In the genomic region with DNA sequence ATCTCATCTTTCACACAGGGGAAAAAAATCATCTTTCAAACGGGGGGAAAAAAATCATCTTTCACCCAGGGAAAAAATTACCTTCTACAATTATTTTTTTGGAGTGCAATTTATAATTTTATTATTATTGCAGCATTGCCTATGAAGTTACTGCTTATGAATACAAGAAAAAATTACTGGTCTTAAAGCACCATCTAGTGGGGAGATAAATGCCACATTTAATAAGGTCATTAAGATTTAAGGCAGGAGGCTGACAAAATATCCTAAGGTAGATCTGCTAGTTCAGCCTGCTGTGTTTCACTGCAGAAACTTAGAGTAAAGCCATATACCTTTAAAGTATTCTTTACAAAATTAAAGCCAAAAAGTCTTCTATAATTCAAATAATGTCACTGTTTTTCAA, we compare ENCODE assay signal across 7 cellular contexts. TPM values are rescaled to one million over a fixed set of nuclear protein-coding genes. Genes with fewer than 3 reads are reported as not detected.
DNase-seq lines count a peak whose midpoint lies in the region; ATAC-seq and TF ChIP-seq lines count a peak whose summit lies in the region.

No MANE protein-coding gene starts in this region.

- no peak overlapping the region for H3K4me3 ChIP-seq in epithelial cell of esophagus (ENCODE audit: low read length)

- no peak overlapping the region for H3K4me3 Mint-ChIP-seq in activated CD8-positive, alpha-beta T cell treated with anti-CD3 and anti-CD28 coated beads, Interleukin-2, amount 10 ng/mL, durations not matched to agents 7 days and 5 days

- no peaks in the 10 kb centered on the region for H3K9me3 Mint-ChIP-seq in activated CD8-positive, alpha-beta T cell treated with anti-CD3 and anti-CD28 coated beads, Interleukin-2, amount 10 ng/mL, durations not matched to agents 7 days and 5 days (ENCODE audit: insufficient read depth)

- no peak for ATAC-seq in activated CD8-positive, alpha-beta T cell treated with anti-CD3 and anti-CD28 coated beads, Interleukin-2, amount 10 ng/mL, durations not matched to agents 7 days and 5 days
- ATAC-seq in GM18870 (IDR thresholded peaks at IDR 0.05; ENCODE audit: unreplicated experiment): no peak

- peaks cover 47% of the 10 kb centered on the region for H3K36me3 Mint-ChIP-seq in activated CD8-positive, alpha-beta T cell treated with anti-CD3 and anti-CD28 coated beads, Interleukin-2, amount 10 ng/mL, durations not matched to agents 7 days and 5 days (ENCODE audit: low read depth)

- CTCF ChIA-PET in GM10248 (lab: Yijun Ruan, JAX): interaction anchor here (0.9 to 5.4 kb wide), 9 partner anchors 9 to 54 kb away, joined by 3 to 104 read pairs (median 6); no protein-coding TSS in a partner anchor
- CTCF ChIA-PET in activated CD8-positive, alpha-beta T cell treated with anti-CD3 and anti-CD28 coated beads, Interleukin-2, amount 10 ng/mL, durations not matched to agents 7 days and 5 days (lab: Charles Lee): interaction anchor here (0.8 to 2.8 kb wide), 8 partner anchors 9 to 54 kb away, joined by 3 to 11 read pairs (median 4); no protein-coding TSS in a partner anchor

- DNase-seq in GM10248 (ENCODE audit: extremely low spot score): no peak
- DNase-seq in NCI-H345 (lab: John Stamatoyannopoulos, UW): peak; percentile 11
- peak; percentile 72 for DNase-seq in epithelial cell of esophagus (ENCODE audit: low read depth)
- peak; percentile 32 for DNase-seq in pulmonary artery endothelial cell (ENCODE audit: low read depth, low spot score)
- no peak for DNase-seq in activated CD8-positive, alpha-beta T cell treated with anti-CD3 and anti-CD28 coated beads, Interleukin-2, amount 10 ng/mL, durations not matched to agents 7 days and 5 days
- DNase-seq in effector CD4-positive, alpha-beta T cell: no peak

- TF ChIP-seq CTCF in GM10248 (IDR thresholded peaks at IDR 0.05; ENCODE audit: control extremely low read depth, extremely low read depth, low read depth, missing control alignments): peak; percentile 31
- peak; percentile 35 for TF ChIP-seq CTCF in epithelial cell of esophagus (IDR thresholded peaks at IDR 0.05; ENCODE audit: insufficient read depth, low read depth, low read length, missing control alignments)

- no peaks in the 10 kb centered on the region for H3K27me3 Mint-ChIP-seq in activated CD8-positive, alpha-beta T cell treated with anti-CD3 and anti-CD28 coated beads, Interleukin-2, amount 10 ng/mL, durations not matched to agents 7 days and 5 days (ENCODE audit: low read depth)

- POLR2A ChIA-PET in GM10248 (lab: Yijun Ruan, JAX): no interaction called here
- POLR2A ChIA-PET in activated CD8-positive, alpha-beta T cell treated with anti-CD3 and anti-CD28 coated beads, Interleukin-2, amount 10 ng/mL, durations not matched to agents 7 days and 5 days (lab: Charles Lee): no interaction called here

- no peaks in the 10 kb centered on the region for H3K4me1 Mint-ChIP-seq in activated CD8-positive, alpha-beta T cell treated with anti-CD3 and anti-CD28 coated beads, Interleukin-2, amount 10 ng/mL, durations not matched to agents 7 days and 5 days (ENCODE audit: low read depth)

- H3K27ac Mint-ChIP-seq in activated CD8-positive, alpha-beta T cell treated with anti-CD3 and anti-CD28 coated beads, Interleukin-2, amount 10 ng/mL, durations not matched to agents 7 days and 5 days: no peak overlapping the region

RNA-seq across cellular contexts. Expression of a gene that starts 13.7 kb away (rescaled TPM):
- 26.8 and 57.3 TPM in 2 replicates for total RNA-seq in pulmonary artery endothelial cell
- total RNA-seq in activated CD8-positive, alpha-beta T cell treated with anti-CD3 and anti-CD28 coated beads, Interleukin-2, amount 10 ng/mL, durations not matched to agents 7 days and 5 days: 10 to 100 TPM; 54.7 to 60.2 TPM

Comparison
In these comparisons a context has a peak if more than half of its experiments do, and no peak if none do; other contexts are left out.
1. DNase-seq: peak in NCI-H345 (single experiment), epithelial cell of esophagus (single experiment) and pulmonary artery endothelial cell (single experiment); none in GM10248 (single experiment), activated CD8-positive, alpha-beta T cell treated with anti-CD3 and anti-CD28 coated beads, Interleukin-2, amount 10 ng/mL, durations not matched to agents 7 days and 5 days (single experiment) and effector CD4-positive, alpha-beta T cell (single experiment).